Comparison of ENCODE assay signal across 8 cellular contexts in genomic region chr18:41745166-41746049, GRCh38.
DNase-seq lines count a peak whose midpoint lies in the region; ATAC-seq and TF ChIP-seq lines count a peak whose summit lies in the region.

No MANE protein-coding gene starts in this region.

- H4K8ac ChIP-seq in IMR-90 (ENCODE audit: low read depth in 2 of 2, low read length in 2 of 2): no peak overlapping the region

- no peak overlapping the region for H2BK5ac ChIP-seq in IMR-90 (ENCODE audit: low read depth, low read length, poor library complexity, severe bottlenecking)

- H3K4me2 ChIP-seq in IMR-90 (ENCODE audit: low read depth, low read length): no peak overlapping the region

- H3K14ac ChIP-seq in IMR-90 (replicated peaks; ENCODE audit: low read depth, low read length): no peak overlapping the region

- H2AK9ac ChIP-seq in IMR-90 (replicated peaks; ENCODE audit: low read depth, low read length, poor library complexity): no peak overlapping the region

- H3K9ac ChIP-seq in IMR-90 (ENCODE audit: low read depth, low read length): no peak overlapping the region
- no peak overlapping the region for H3K9ac ChIP-seq in liver (ENCODE audit: low read depth in 1 of 2, low read length in 2 of 2)

- intact Hi-C loops in IMR-90 (cut with micrococcal nuclease): loop anchor here (1.0 kb wide), 1 partner anchor 161 kb away; no protein-coding TSS in a partner anchor
- intact Hi-C loops in breast epithelium (cut with DNase I; ENCODE audit: low total_unique reads): no loop called here
- intact Hi-C loops in CD4-positive, alpha-beta memory T cell (cut with micrococcal nuclease): no loop called here

- peak; percentile 92 for ATAC-seq in GM18907 (IDR thresholded peaks at IDR 0.05; ENCODE audit: unreplicated experiment)
- ATAC-seq in IMR-90 (ENCODE audit: low read depth): peak; percentile 81

- H3K9me3 ChIP-seq in IMR-90 (ENCODE audit: control insufficient read depth, insufficient read depth, low read length) (no peaks in the 10 kb centered on the region), breast epithelium (no peaks in the 10 kb centered on the region), liver (ENCODE audit: control insufficient read depth in 4 of 4, low read length in 3 of 4) (no peaks in the 10 kb centered on the region)
- no peaks in the 10 kb centered on the region for H3K9me3 ChIP-seq in CD4-positive, alpha-beta memory T cell (ENCODE audit: control insufficient read depth in 1 of 2, low read length in 2 of 2)

- H3K4me3 ChIP-seq in BJ (ENCODE audit: low read depth, low read length) (no peak overlapping the region), IMR-90 (ENCODE audit: insufficient read depth, low read depth, low read length) (no peak overlapping the region), breast epithelium (no peak overlapping the region), liver (ENCODE audit: low read depth in 1 of 3, low read length in 3 of 3) (no peak overlapping the region)
- no peak overlapping the region for H3K4me3 ChIP-seq in CD4-positive, alpha-beta memory T cell (ENCODE audit: low read length in 2 of 2)

- no peaks in the 10 kb centered on the region for H4K20me1 ChIP-seq in IMR-90 (ENCODE audit: insufficient read depth, low read length)

- no peak overlapping the region for H4K5ac ChIP-seq in IMR-90 (ENCODE audit: low read depth, low read length)

- H2BK120ac ChIP-seq in IMR-90 (ENCODE audit: low read depth, low read length): no peak overlapping the region

- H3K27ac Mint-ChIP-seq in CD4-positive, alpha-beta memory T cell: no peak overlapping the region

- H3K79me1 ChIP-seq in IMR-90 (ENCODE audit: low read depth in 1 of 2, low read length in 2 of 2): no peaks in the 10 kb centered on the region

- H3K36me3 ChIP-seq in BJ (ENCODE audit: control insufficient read depth, insufficient read depth, low read length): no peaks in the 10 kb centered on the region
- no peaks in the 10 kb centered on the region for H3K36me3 ChIP-seq in IMR-90 (ENCODE audit: control insufficient read depth, insufficient read depth, low read length)
- no peaks in the 10 kb centered on the region for H3K36me3 ChIP-seq in breast epithelium
- no peaks in the 10 kb centered on the region for H3K36me3 ChIP-seq in liver (ENCODE audit: control insufficient read depth in 4 of 4, insufficient read depth in 3 of 4, low read depth in 1 of 4, low read length in 3 of 4)
- H3K36me3 ChIP-seq in CD4-positive, alpha-beta memory T cell (ENCODE audit: insufficient read depth, low read length): no peaks in the 10 kb centered on the region

- H3K27me3 Mint-ChIP-seq in CD4-positive, alpha-beta memory T cell: no peaks in the 10 kb centered on the region

- H3K23ac ChIP-seq in IMR-90 (ENCODE audit: low read depth, low read length): no peak overlapping the region

- H3K27ac ChIP-seq in IMR-90 (ENCODE audit: insufficient read depth, low read length) (no peak overlapping the region), breast epithelium (no peak overlapping the region), liver (ENCODE audit: low read depth in 1 of 2, low read length in 2 of 2) (no peak overlapping the region)
- no peak overlapping the region for H3K27ac ChIP-seq in CD4-positive, alpha-beta memory T cell (ENCODE audit: low read depth, low read length)

- CTCF ChIA-PET in BJ (lab: Yijun Ruan, JAX): interaction anchor here (0.8 to 1.3 kb wide), 5 partner anchors 10 to 159 kb away, joined by 3 to 5 read pairs (median 3); no protein-coding TSS in a partner anchor
- CTCF ChIA-PET in IMR-90 (lab: Yijun Ruan, JAX): no interaction called here
- CTCF ChIA-PET in CD4-positive, alpha-beta memory T cell (lab: Charles Lee; ENCODE audit: partially characterized antibody): no interaction called here

- H3K4me1 ChIP-seq in IMR-90 (ENCODE audit: control insufficient read depth, insufficient read depth, low read length) (no peaks in the 10 kb centered on the region), breast epithelium (no peaks in the 10 kb centered on the region), liver (ENCODE audit: control insufficient read depth in 4 of 4, insufficient read depth in 4 of 4, low read length in 3 of 4) (peaks cover 0 to 6% (median 4%) of the 10 kb centered on the region in 4 donors)
- H3K4me1 ChIP-seq in CD4-positive, alpha-beta memory T cell (ENCODE audit: insufficient read depth, low read length): no peaks in the 10 kb centered on the region

- H3K9me3 Mint-ChIP-seq in CD4-positive, alpha-beta memory T cell: peaks cover 0 to 5% (median 0%) of the 10 kb centered on the region in 8 donors

- H3K56ac ChIP-seq in IMR-90 (ENCODE audit: extremely low read depth, insufficient read depth, low read length): no peak overlapping the region

- no peak for DNase-seq in BJ (ENCODE audit: low read depth)
- DNase-seq in IMR-90: peak; percentile 6
- peak; percentile 63 for DNase-seq in NCI-H82 treated with DMSO at 0.1 percent for 48 hours (lab: John Stamatoyannopoulos, UW; ENCODE audit: unreplicated experiment)
- peak; percentile 32 to 56 for DNase-seq in breast epithelium (ENCODE audit: low spot score in 2 of 2)
- no peak for DNase-seq in CD4-positive, alpha-beta memory T cell
- DNase-seq in cerebellar nuclear complex (lab: John Stamatoyannopoulos, UW): no peak

- H2AFZ ChIP-seq in IMR-90 (replicated peaks; ENCODE audit: low read length, poor library complexity): no peak overlapping the region

- no peak overlapping the region for H3K18ac ChIP-seq in IMR-90 (ENCODE audit: low read depth, low read length)

- TF ChIP-seq RAD21 in IMR-90 (IDR thresholded peaks at IDR 0.05; ENCODE audit: low read length) (peak; percentile 77), liver (IDR thresholded peaks at IDR 0.05) (peak; percentile 98 to 99)

- no peaks in the 10 kb centered on the region for H3K4me1 Mint-ChIP-seq in CD4-positive, alpha-beta memory T cell

- no CpG with 5 or more reads among the region's 5 CpGs for WGBS in IMR-90 (ENCODE audit: extremely low coverage in 2 of 2, insufficient read length in 1 of 2), 2 experiments
- 38% methylated on average over 5 of the region's 5 CpGs for WGBS in liver

- TF ChIP-seq POLR2A in IMR-90 (IDR thresholded peaks at IDR 0.05; ENCODE audit: low read depth, low read length) (no peak), breast epithelium (IDR thresholded peaks at IDR 0.05) (no peak)

- TF ChIP-seq CTCF in BJ (IDR thresholded peaks at IDR 0.05; ENCODE audit: insufficient read depth, low read depth, low read length) (peak; percentile 65), IMR-90 (conservative IDR thresholded peaks at IDR 0.05; ENCODE audit: low read depth, low read length) (peak; percentile 51), breast epithelium (IDR thresholded peaks at IDR 0.05) (peak in 2 of 3 donors; percentile 46 to 56), liver (IDR thresholded peaks at IDR 0.05; ENCODE audit: low read depth, low read length, missing input control) (peak; percentile 72)

- POLR2A ChIA-PET in BJ (lab: Charles Lee): no interaction called here
- POLR2A ChIA-PET in IMR-90 (lab: Charles Lee; ENCODE audit: unreplicated experiment): no interaction called here
- POLR2A ChIA-PET in CD4-positive, alpha-beta memory T cell (lab: Charles Lee; ENCODE audit: partially characterized antibody): no interaction called here

- H3K4ac ChIP-seq in IMR-90 (ENCODE audit: low read depth, low read length): no peak overlapping the region

- H4K91ac ChIP-seq in IMR-90 (ENCODE audit: insufficient read depth, low read depth, low read length): no peak overlapping the region

- no peak overlapping the region for H2BK15ac ChIP-seq in IMR-90 (ENCODE audit: low read depth, low read length)

- no peak overlapping the region for H2AK5ac ChIP-seq in IMR-90 (ENCODE audit: low read depth, low read length)

- H3K4me3 Mint-ChIP-seq in CD4-positive, alpha-beta memory T cell: no peak overlapping the region

- dilution Hi-C loops in IMR-90 (cut with HindIII; ENCODE audit: low sequenced_read_pairs, unreplicated experiment): no loop called here

- H3K36me3 Mint-ChIP-seq in CD4-positive, alpha-beta memory T cell: no peaks in the 10 kb centered on the region

- H3K27me3 ChIP-seq in BJ (ENCODE audit: control insufficient read depth, insufficient read depth, low read length): peaks cover 2% of the 10 kb centered on the region; the same call in 1 of the 2 replicates
- no peaks in the 10 kb centered on the region for H3K27me3 ChIP-seq in IMR-90 (ENCODE audit: control insufficient read depth, insufficient read depth, low read length)
- H3K27me3 ChIP-seq in breast epithelium: no peaks in the 10 kb centered on the region
- H3K27me3 ChIP-seq in liver (ENCODE audit: control insufficient read depth in 4 of 4, insufficient read depth in 4 of 4, low read length in 3 of 4): no peaks in the 10 kb centered on the region
- H3K27me3 ChIP-seq in CD4-positive, alpha-beta memory T cell (ENCODE audit: insufficient read depth, low read length): no peaks in the 10 kb centered on the region

- in situ Hi-C loops in IMR-90 (cut with MboI; ENCODE audit: low sequenced_read_pairs): no loop called here

- BruUV-seq in IMR-90 (replicated peaks; lab: Mats Ljungman, UMichigan): no TSS peak

- H2BK20ac ChIP-seq in IMR-90 (ENCODE audit: low read depth, low read length): no peak overlapping the region

- H3K9me1 ChIP-seq in IMR-90 (ENCODE audit: insufficient read depth, low read length): no peaks in the 10 kb centered on the region

TF ChIP-seq in IMR-90, 13 proteins besides CTCF, POLR2A, EP300 and RAD21:
- TF ChIP-seq MXI1 (IDR thresholded peaks at IDR 0.05; ENCODE audit: borderline replicate concordance, low read depth, low read length) (no peak), SMC3 (IDR thresholded peaks at IDR 0.05; ENCODE audit: low read depth, low read length) (peak; percentile 41)

TF ChIP-seq in liver, 16 proteins besides CTCF, POLR2A, EP300 and RAD21 (continues in another document):
- no peak for TF ChIP-seq NR2F2 (IDR thresholded peaks at IDR 0.05)
- TF ChIP-seq ATF3 (IDR thresholded peaks at IDR 0.05): no peak
- no peak for TF ChIP-seq HNF4A (conservative IDR thresholded peaks at IDR 0.05)
- no peak for TF ChIP-seq FOXA2 (IDR thresholded peaks at IDR 0.05)
- no peak for TF ChIP-seq YY1 (IDR thresholded peaks at IDR 0.05)
- no peak for TF ChIP-seq HNF4G (IDR thresholded peaks at IDR 0.05)
- no peak for TF ChIP-seq TAF1 (conservative IDR thresholded peaks at IDR 0.05)
- no peak for TF ChIP-seq JUND (IDR thresholded peaks at IDR 0.05)
- TF ChIP-seq SP1 (IDR thresholded peaks at IDR 0.05): no peak

Comparison
In these comparisons a context has a peak if more than half of its experiments do, and no peak if none do; other contexts are left out.
1. DNase-seq: peak in IMR-90 (single experiment), NCI-H82 treated with DMSO at 0.1 percent for 48 hours (single experiment) and breast epithelium (2 of 2); none in BJ (single experiment), CD4-positive, alpha-beta memory T cell (0 of 5) and cerebellar nuclear complex (0 of 2).
2. Peak in every context shown above with its lines, with median percentiles within 50 percentile points of each other: CTCF ChIP-seq.